8 cellular contexts compared by ENCODE assay signal in genomic region chr17:69335018-69335417, GRCh38. TPM values are rescaled to one million over a fixed set of nuclear protein-coding genes. Genes with fewer than 3 reads are reported as not detected.
DNase-seq lines count a peak whose midpoint lies in the region; ATAC-seq and TF ChIP-seq lines count a peak whose summit lies in the region.

No MANE protein-coding gene starts in this region.

- no peak for DNase-seq in activated CD8-positive, alpha-beta memory T cell treated with anti-CD3 and anti-CD28 coated beads, Interleukin-2, amount 10 ng/mL, durations not matched to agents 7 days and 5 days
- DNase-seq in activated CD8-positive, alpha-beta memory T cell treated with anti-CD3 and anti-CD28 coated beads, Interleukin-2, amount 50 U/mL, for 48 hours, result no peak
- peak; percentile 18 for DNase-seq in NCI-H2171 (lab: John Stamatoyannopoulos, UW)
- no peak for DNase-seq in endodermal cell
- DNase-seq in putamen (ENCODE audit: low spot score), result peak; percentile 3
- DNase-seq in suprapubic skin (ENCODE audit: low spot score in 2 of 2), result no peak
- DNase-seq in NCI-H1048 (lab: John Stamatoyannopoulos, UW), result no peak

- H3K4me3 Mint-ChIP-seq in activated CD8-positive, alpha-beta memory T cell treated with anti-CD3 and anti-CD28 coated beads, Interleukin-2, amount 10 ng/mL, durations not matched to agents 7 days and 5 days, result no peak overlapping the region
- H3K4me3 Mint-ChIP-seq in endodermal cell, result no peak overlapping the region

- no peaks in the 10 kb centered on the region for H3K36me3 ChIP-seq in endodermal cell (ENCODE audit: control insufficient read depth, insufficient read depth, low read length)
- H3K36me3 ChIP-seq in suprapubic skin, result no peaks in the 10 kb centered on the region

- H3K4me3 ChIP-seq in endodermal cell (ENCODE audit: low read length), result no peak overlapping the region
- H3K4me3 ChIP-seq in suprapubic skin, result no peak overlapping the region

- no peak for TF ChIP-seq EP300 in suprapubic skin (IDR thresholded peaks at IDR 0.05)

- no peaks in the 10 kb centered on the region for H3K36me3 Mint-ChIP-seq in activated CD8-positive, alpha-beta memory T cell treated with anti-CD3 and anti-CD28 coated beads, Interleukin-2, amount 10 ng/mL, durations not matched to agents 7 days and 5 days
- H3K36me3 Mint-ChIP-seq in endodermal cell (ENCODE audit: low read depth), result no peaks in the 10 kb centered on the region

- CTCF ChIA-PET in activated CD8-positive, alpha-beta memory T cell treated with anti-CD3 and anti-CD28 coated beads, Interleukin-2, amount 10 ng/mL, durations not matched to agents 7 days and 5 days (lab: Charles Lee), result interaction anchor here (0.8 to 3.0 kb wide), 11 partner anchors 8 to 272 kb away, joined by 3 to 21 read pairs (median 3); partner anchors contain the start of genes ABCA5 and MAP2K6

- TF ChIP-seq POLR2A in suprapubic skin (IDR thresholded peaks at IDR 0.05), result no peak

- TF ChIP-seq CTCF in endodermal cell (conservative IDR thresholded peaks at IDR 0.05) (peak; percentile 77), suprapubic skin (IDR thresholded peaks at IDR 0.05) (peak in 1 of 2 donors; percentile 34)

- peaks cover 5% of the 10 kb centered on the region for H3K4me1 Mint-ChIP-seq in activated CD8-positive, alpha-beta memory T cell treated with anti-CD3 and anti-CD28 coated beads, Interleukin-2, amount 10 ng/mL, durations not matched to agents 7 days and 5 days
- no peaks in the 10 kb centered on the region for H3K4me1 Mint-ChIP-seq in endodermal cell

- no peaks in the 10 kb centered on the region for H3K27me3 ChIP-seq in endodermal cell (ENCODE audit: control insufficient read depth, insufficient read depth, low read length, poor library complexity, severe bottlenecking)
- H3K27me3 ChIP-seq in suprapubic skin, result no peaks in the 10 kb centered on the region

- H3K27ac ChIP-seq in endodermal cell (ENCODE audit: low read depth, low read length) (no peak overlapping the region), suprapubic skin (no peak overlapping the region)

- H3K9ac ChIP-seq in endodermal cell (ENCODE audit: extremely low read depth, low read length, poor library complexity, severe bottlenecking), result no peak overlapping the region

- H3K4me1 ChIP-seq in endodermal cell (ENCODE audit: control insufficient read depth, insufficient read depth, low read length), result no peaks in the 10 kb centered on the region
- H3K4me1 ChIP-seq in suprapubic skin, result no peaks in the 10 kb centered on the region

- 65% methylated on average over 2 of the region's 2 CpGs; no CpG with 5 or more reads in 1 of the 2 experiments for WGBS in endodermal cell (ENCODE audit: insufficient coverage in 1 of 2, insufficient read length in 1 of 2), 2 experiments
- 22% methylated on average over 2 of the region's 2 CpGs for WGBS in suprapubic skin

- peak; percentile 39 for ATAC-seq in activated CD8-positive, alpha-beta memory T cell treated with anti-CD3 and anti-CD28 coated beads, Interleukin-2, amount 10 ng/mL, durations not matched to agents 7 days and 5 days
- ATAC-seq in esophagus mucosa, result no peak

- no peak overlapping the region for H3K27ac Mint-ChIP-seq in activated CD8-positive, alpha-beta memory T cell treated with anti-CD3 and anti-CD28 coated beads, Interleukin-2, amount 10 ng/mL, durations not matched to agents 7 days and 5 days
- H3K27ac Mint-ChIP-seq in endodermal cell, result no peak overlapping the region

- peaks cover 26% of the 10 kb centered on the region for H3K27me3 Mint-ChIP-seq in activated CD8-positive, alpha-beta memory T cell treated with anti-CD3 and anti-CD28 coated beads, Interleukin-2, amount 10 ng/mL, durations not matched to agents 7 days and 5 days
- H3K27me3 Mint-ChIP-seq in endodermal cell (ENCODE audit: insufficient read depth), result no peaks in the 10 kb centered on the region

- H3K9me3 Mint-ChIP-seq in activated CD8-positive, alpha-beta memory T cell treated with anti-CD3 and anti-CD28 coated beads, Interleukin-2, amount 10 ng/mL, durations not matched to agents 7 days and 5 days (ENCODE audit: low read depth), result no peaks in the 10 kb centered on the region
- peaks cover 9% of the 10 kb centered on the region for H3K9me3 Mint-ChIP-seq in endodermal cell

- H3K9me3 ChIP-seq in endodermal cell (ENCODE audit: control insufficient read depth, low read length) (no peaks in the 10 kb centered on the region), suprapubic skin (no peaks in the 10 kb centered on the region)

RNA-seq across cellular contexts. Expression of gene ABCA5, which starts 8.1 kb away (rescaled TPM):
- 10 to 100 TPM; 12.8 to 17.5 TPM for total RNA-seq in activated CD8-positive, alpha-beta memory T cell treated with anti-CD3 and anti-CD28 coated beads, Interleukin-2, amount 10 ng/mL, durations not matched to agents 7 days and 5 days
- total RNA-seq in endodermal cell, result 1 to 10 TPM; 2.7 to 2.8 TPM
- 3.2 TPM for polyA plus RNA-seq in endodermal cell (2013, experiment 1 of 2)
- polyA plus RNA-seq in endodermal cell (2013, experiment 2 of 2), result 3.4 TPM
- 20.4 TPM for total RNA-seq in esophagus mucosa
- total RNA-seq in suprapubic skin, result 100 to 1,000 TPM in 1 of 4 donors, 10 to 100 TPM in 3; 48.9 to 211 (median 62.9) TPM

Comparison
In these comparisons a context has a peak if more than half of its experiments do, and no peak if none do; other contexts are left out.
1. DNase-seq: peak in NCI-H2171 (single experiment) and putamen (single experiment); none in activated CD8-positive, alpha-beta memory T cell treated with anti-CD3 and anti-CD28 coated beads, Interleukin-2, amount 10 ng/mL, durations not matched to agents 7 days and 5 days (single experiment), activated CD8-positive, alpha-beta memory T cell treated with anti-CD3 and anti-CD28 coated beads, Interleukin-2, amount 50 U/mL, for 48 hours (single experiment), endodermal cell (single experiment), suprapubic skin (0 of 2) and NCI-H1048 (single experiment).